1 cellular context compared by ENCODE assay signal in the genomic region with DNA sequence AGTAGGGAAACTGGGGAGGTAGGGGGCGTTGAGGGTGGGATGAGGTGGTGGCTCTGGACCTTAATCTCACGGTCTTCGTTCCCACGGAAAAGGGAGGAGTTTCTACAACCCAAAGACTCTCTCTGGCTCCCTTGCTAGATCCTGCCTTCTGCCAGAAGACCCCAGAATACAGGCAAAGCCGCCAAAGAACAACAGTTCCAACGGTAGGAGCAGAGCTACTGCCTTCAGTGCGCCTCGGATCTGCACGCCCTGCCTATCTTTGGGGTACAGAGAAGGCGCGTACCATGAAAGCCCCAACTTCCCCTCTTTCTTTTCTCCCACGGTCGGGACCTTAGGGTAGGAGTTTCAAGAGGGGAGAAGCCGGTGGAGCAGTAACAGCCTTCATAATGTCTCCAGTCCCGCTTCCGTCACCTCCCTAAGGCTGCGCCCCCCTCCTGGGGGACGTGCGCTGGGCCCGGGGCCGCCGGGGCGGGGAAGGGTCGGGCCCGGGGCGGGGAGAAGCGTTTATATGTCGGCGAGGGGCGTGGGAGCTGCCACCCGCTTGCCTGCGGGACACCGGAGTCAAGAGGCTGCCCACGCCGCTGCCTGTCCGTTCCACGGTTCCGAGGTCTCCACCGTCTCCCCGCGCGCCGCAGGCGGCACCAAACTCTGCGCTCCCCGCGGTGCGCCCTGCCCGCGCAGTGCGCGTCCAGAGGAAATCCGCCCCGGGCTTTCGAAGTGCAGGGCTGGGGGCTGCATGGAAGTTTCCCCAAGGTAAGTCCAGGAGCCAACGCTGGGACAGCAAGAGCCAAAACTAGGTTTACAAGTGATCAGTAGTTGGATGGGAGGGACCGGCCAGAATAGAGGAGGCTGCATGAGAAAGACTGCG.
TF ChIP-seq lines count a peak whose summit lies in the region.

A gene with protein sequence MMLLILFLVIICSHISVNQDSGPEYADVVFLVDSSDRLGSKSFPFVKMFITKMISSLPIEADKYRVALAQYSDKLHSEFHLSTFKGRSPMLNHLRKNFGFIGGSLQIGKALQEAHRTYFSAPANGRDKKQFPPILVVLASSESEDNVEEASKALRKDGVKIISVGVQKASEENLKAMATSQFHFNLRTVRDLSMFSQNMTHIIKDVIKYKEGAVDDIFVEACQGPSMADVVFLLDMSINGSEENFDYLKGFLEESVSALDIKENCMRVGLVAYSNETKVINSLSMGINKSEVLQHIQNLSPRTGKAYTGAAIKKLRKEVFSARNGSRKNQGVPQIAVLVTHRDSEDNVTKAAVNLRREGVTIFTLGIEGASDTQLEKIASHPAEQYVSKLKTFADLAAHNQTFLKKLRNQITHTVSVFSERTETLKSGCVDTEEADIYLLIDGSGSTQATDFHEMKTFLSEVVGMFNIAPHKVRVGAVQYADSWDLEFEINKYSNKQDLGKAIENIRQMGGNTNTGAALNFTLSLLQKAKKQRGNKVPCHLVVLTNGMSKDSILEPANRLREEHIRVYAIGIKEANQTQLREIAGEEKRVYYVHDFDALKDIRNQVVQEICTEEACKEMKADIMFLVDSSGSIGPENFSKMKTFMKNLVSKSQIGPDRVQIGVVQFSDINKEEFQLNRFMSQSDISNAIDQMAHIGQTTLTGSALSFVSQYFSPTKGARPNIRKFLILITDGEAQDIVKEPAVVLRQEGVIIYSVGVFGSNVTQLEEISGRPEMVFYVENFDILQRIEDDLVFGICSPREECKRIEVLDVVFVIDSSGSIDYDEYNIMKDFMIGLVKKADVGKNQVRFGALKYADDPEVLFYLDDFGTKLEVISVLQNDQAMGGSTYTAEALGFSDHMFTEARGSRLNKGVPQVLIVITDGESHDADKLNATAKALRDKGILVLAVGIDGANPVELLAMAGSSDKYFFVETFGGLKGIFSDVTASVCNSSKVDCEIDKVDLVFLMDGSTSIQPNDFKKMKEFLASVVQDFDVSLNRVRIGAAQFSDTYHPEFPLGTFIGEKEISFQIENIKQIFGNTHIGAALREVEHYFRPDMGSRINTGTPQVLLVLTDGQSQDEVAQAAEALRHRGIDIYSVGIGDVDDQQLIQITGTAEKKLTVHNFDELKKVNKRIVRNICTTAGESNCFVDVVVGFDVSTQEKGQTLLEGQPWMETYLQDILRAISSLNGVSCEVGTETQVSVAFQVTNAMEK (N-terminal part only) (plus strand): TSS at position 533 of the 868 bp plus-strand sequence. CDS start 43,188 bp downstream, outside the sequence.

TF ChIP-seq in GM23338, 12 proteins besides CTCF, POLR2A, EP300 and RAD21 (continued from another document):
- TF ChIP-seq, protein P1, sequence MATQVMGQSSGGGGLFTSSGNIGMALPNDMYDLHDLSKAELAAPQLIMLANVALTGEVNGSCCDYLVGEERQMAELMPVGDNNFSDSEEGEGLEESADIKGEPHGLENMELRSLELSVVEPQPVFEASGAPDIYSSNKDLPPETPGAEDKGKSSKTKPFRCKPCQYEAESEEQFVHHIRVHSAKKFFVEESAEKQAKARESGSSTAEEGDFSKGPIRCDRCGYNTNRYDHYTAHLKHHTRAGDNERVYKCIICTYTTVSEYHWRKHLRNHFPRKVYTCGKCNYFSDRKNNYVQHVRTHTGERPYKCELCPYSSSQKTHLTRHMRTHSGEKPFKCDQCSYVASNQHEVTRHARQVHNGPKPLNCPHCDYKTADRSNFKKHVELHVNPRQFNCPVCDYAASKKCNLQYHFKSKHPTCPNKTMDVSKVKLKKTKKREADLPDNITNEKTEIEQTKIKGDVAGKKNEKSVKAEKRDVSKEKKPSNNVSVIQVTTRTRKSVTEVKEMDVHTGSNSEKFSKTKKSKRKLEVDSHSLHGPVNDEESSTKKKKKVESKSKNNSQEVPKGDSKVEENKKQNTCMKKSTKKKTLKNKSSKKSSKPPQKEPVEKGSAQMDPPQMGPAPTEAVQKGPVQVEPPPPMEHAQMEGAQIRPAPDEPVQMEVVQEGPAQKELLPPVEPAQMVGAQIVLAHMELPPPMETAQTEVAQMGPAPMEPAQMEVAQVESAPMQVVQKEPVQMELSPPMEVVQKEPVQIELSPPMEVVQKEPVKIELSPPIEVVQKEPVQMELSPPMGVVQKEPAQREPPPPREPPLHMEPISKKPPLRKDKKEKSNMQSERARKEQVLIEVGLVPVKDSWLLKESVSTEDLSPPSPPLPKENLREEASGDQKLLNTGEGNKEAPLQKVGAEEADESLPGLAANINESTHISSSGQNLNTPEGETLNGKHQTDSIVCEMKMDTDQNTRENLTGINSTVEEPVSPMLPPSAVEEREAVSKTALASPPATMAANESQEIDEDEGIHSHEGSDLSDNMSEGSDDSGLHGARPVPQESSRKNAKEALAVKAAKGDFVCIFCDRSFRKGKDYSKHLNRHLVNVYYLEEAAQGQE (IDR thresholded peaks at IDR 0.05; ENCODE audit: unreplicated experiment) = no peak
- TF ChIP-seq EZH2 (IDR thresholded peaks at IDR 0.05; ENCODE audit: low read depth, unreplicated experiment) (no peak), STAT1 (IDR thresholded peaks at IDR 0.05; ENCODE audit: unreplicated experiment) (no peak), ZNF114 (CRISPR knock-in tag; IDR thresholded peaks at IDR 0.05) (no peak), ZNF462 (CRISPR knock-in tag; IDR thresholded peaks at IDR 0.05) (no peak), NANOG (IDR thresholded peaks at IDR 0.05; ENCODE audit: borderline replicate concordance) (no peak), POLR2AphosphoS5 (IDR thresholded peaks at IDR 0.05; ENCODE audit: low read depth) (no peak), EZH2phosphoT487 (IDR thresholded peaks at IDR 0.05; ENCODE audit: unreplicated experiment) (no peak), ZNF331 (CRISPR knock-in tag; IDR thresholded peaks at IDR 0.05; ENCODE audit: low read depth) (no peak), JUNB (IDR thresholded peaks at IDR 0.05; ENCODE audit: unreplicated experiment) (no peak)
- TF ChIP-seq, protein P2, sequence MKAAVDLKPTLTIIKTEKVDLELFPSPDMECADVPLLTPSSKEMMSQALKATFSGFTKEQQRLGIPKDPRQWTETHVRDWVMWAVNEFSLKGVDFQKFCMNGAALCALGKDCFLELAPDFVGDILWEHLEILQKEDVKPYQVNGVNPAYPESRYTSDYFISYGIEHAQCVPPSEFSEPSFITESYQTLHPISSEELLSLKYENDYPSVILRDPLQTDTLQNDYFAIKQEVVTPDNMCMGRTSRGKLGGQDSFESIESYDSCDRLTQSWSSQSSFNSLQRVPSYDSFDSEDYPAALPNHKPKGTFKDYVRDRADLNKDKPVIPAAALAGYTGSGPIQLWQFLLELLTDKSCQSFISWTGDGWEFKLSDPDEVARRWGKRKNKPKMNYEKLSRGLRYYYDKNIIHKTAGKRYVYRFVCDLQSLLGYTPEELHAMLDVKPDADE (IDR thresholded peaks at IDR 0.05) = no peak
